In genomic region chr14:91234791-91235114, GRCh38 we compare ENCODE assay signal across 22 cellular contexts.
"Had no signal": no experiment of that assay in that cellular context is flagged by ENCODE, and none has a peak within 500 bp of the region (broad histone marks: within the 10 kb centered on the region; RNA-seq: fewer than 3 reads in every experiment).

No MANE protein-coding gene starts in this region.

- H3K9ac ChIP-seq: SK-N-SH had no signal

- DNase-seq: activated CD4-positive, alpha-beta T cell treated with anti-CD3 and anti-CD28 coated beads, Interleukin-2, amount 10 ng/mL, durations not matched to agents 7 days and 5 days; activated CD4-positive, CD25-positive, alpha-beta regulatory T cell; activated effector memory CD4-positive, alpha-beta T cell treated with anti-CD3 and anti-CD28 coated beads, Interleukin-2, amount 50 U/mL, for 16 hours; activated T-cell treated with anti-CD3 and anti-CD28 coated beads for 4 hours; body of pancreas; caudate nucleus; erythroblast; foreskin melanocyte; glutamatergic neuron; hippocampal formation; SK-N-SH; stimulated activated CD4-positive, alpha-beta T cell treated with anti-CD3 and anti-CD28 coated beads, Interleukin-2, amount 100 ng/mL, for 24 hours; T1000 had no signal

- H3K4me3 ChIP-seq: body of pancreas, tibial nerve had no signal

- ATAC-seq: activated naive CD4-positive, alpha-beta T cell treated with anti-CD3 and anti-CD28 coated beads, Interleukin-2, amount 50 U/mL, for 72 hours; body of pancreas had no signal

- H3K4me1 Mint-ChIP-seq: neural crest cell had no signal

- H3K27me3 Mint-ChIP-seq: activated CD4-positive, alpha-beta T cell treated with anti-CD3 and anti-CD28 coated beads, Interleukin-2, amount 10 ng/mL, durations not matched to agents 7 days and 5 days; stimulated activated naive CD8-positive, alpha-beta T cell treated with anti-CD3 and anti-CD28 coated beads, Interleukin-15, Interleukin-2, amounts not matched to agents 100 ng/mL and 50 ng/mL, for 24 hours had no signal

- H3K27ac Mint-ChIP-seq: activated CD4-positive, alpha-beta T cell treated with anti-CD3 and anti-CD28 coated beads, Interleukin-2, amount 10 ng/mL, durations not matched to agents 7 days and 5 days; activated naive CD4-positive, alpha-beta T cell treated with anti-CD3 and anti-CD28 coated beads, Interleukin-2, amount 50 U/mL, for 72 hours; progenitor cell of endocrine pancreas had no signal

- H3K9me3 ChIP-seq: SK-N-SH had no signal

- H3K27me3 ChIP-seq: body of pancreas, tibial nerve had no signal

- H3K9me3 Mint-ChIP-seq: neural crest cell; stimulated activated naive CD8-positive, alpha-beta T cell treated with anti-CD3 and anti-CD28 coated beads, Interleukin-15, Interleukin-2, amounts not matched to agents 100 ng/mL and 50 ng/mL, for 24 hours had no signal

- H3K4me3 Mint-ChIP-seq: activated CD4-positive, alpha-beta T cell treated with anti-CD3 and anti-CD28 coated beads, Interleukin-2, amount 10 ng/mL, durations not matched to agents 7 days and 5 days; neural crest cell; stimulated activated naive CD8-positive, alpha-beta T cell treated with anti-CD3 and anti-CD28 coated beads, Interleukin-15, Interleukin-2, amounts not matched to agents 100 ng/mL and 50 ng/mL, for 24 hours had no signal

- H3K4me1 ChIP-seq: body of pancreas, tibial nerve had no signal

- H3K4me2 ChIP-seq: SK-N-SH had no signal

- FAIRE-seq: colon, endometrium, keratinocyte, urothelium cell line had no signal

- H3K27ac ChIP-seq: body of pancreas, tibial nerve had no signal
